28 cellular contexts compared by ENCODE assay signal in genomic region chr10:114928818-114929217, GRCh38.
"Had no signal": no experiment of that assay in that cellular context is flagged by ENCODE, and none has a peak within 500 bp of the region (broad histone marks: within the 10 kb centered on the region; RNA-seq: fewer than 3 reads in every experiment).

No MANE protein-coding gene starts in this region.

- H3K27ac ChIP-seq: colonic mucosa, epithelial cell of prostate, foreskin keratinocyte, gastroesophageal sphincter, heart left ventricle, hepatocyte, pancreas, right lobe of liver, thoracic aorta, tibial nerve, upper lobe of left lung had no signal

- H3K79me2 ChIP-seq: hepatocyte had no signal

- H2AFZ ChIP-seq: hepatocyte had no signal

- DNase-seq: colonic mucosa; effector CD8-positive, alpha-beta T cell; endodermal cell; foreskin keratinocyte; heart left ventricle; kidney; mesendoderm; midbrain; naive thymus-derived CD4-positive, alpha-beta T cell; nephron progenitor cell; nucleus accumbens; retina; right lobe of liver; small intestine; stimulated activated CD4-positive, alpha-beta T cell treated with anti-CD3 and anti-CD28 coated beads, Interleukin-15, amount 100 ng/mL, for 24 hours; stimulated activated CD4-positive, alpha-beta T cell treated with anti-CD3 and anti-CD28 coated beads, Interleukin-2, amount 100 ng/mL, for 48 hours; stimulated activated naive B cell treated with anti-CD40 and anti-IgM and Interleukin-4, amounts not matched to agents 10 μg/mL and 1 μg/mL and 100 μg/mL, for 72 hours; upper lobe of left lung had no signal

- H3K27ac Mint-ChIP-seq: dendritic cell treated with granulocyte-macrophage colony-stimulating factor and Interleukin-4, amounts not matched to agents 40 ng/mL and 50 ng/mL, for 4 days; endodermal cell; naive thymus-derived CD4-positive, alpha-beta T cell; nephron progenitor cell; stimulated activated naive B cell treated with anti-CD40 and anti-IgM and Interleukin-4, amounts not matched to agents 10 μg/mL and 1 μg/mL and 100 μg/mL, for 72 hours; stimulated activated naive CD8-positive, alpha-beta T cell treated with anti-CD3 and anti-CD28 coated beads, Interleukin-15, Interleukin-2, amounts not matched to agents 100 ng/mL and 50 ng/mL, for 24 hours had no signal

- H3K4me3 ChIP-seq: colonic mucosa, gastroesophageal sphincter, heart left ventricle, hepatocyte, pancreas, right lobe of liver, thoracic aorta, tibial nerve, upper lobe of left lung had no signal

- H3K27me3 ChIP-seq: colonic mucosa, foreskin keratinocyte, heart left ventricle, hepatocyte, pancreas, right lobe of liver, tibial nerve, upper lobe of left lung had no signal

- ATAC-seq: esophagus mucosa; foreskin keratinocyte; gastroesophageal sphincter; left lobe of liver; naive thymus-derived CD4-positive, alpha-beta T cell; right lobe of liver; stimulated activated naive B cell treated with anti-CD40 and anti-IgM and Interleukin-4, amounts not matched to agents 10 μg/mL and 1 μg/mL and 100 μg/mL, for 72 hours had no signal

- H3K4me1 ChIP-seq: colonic mucosa, gastroesophageal sphincter, pancreas, right lobe of liver, tibial nerve, upper lobe of left lung had no signal

- H3K4me3 Mint-ChIP-seq: dendritic cell treated with granulocyte-macrophage colony-stimulating factor and Interleukin-4, amounts not matched to agents 40 ng/mL and 50 ng/mL, for 4 days; endodermal cell; naive thymus-derived CD4-positive, alpha-beta T cell; nephron progenitor cell; stimulated activated naive B cell treated with anti-CD40 and anti-IgM and Interleukin-4, amounts not matched to agents 10 μg/mL and 1 μg/mL and 100 μg/mL, for 72 hours; stimulated activated naive CD8-positive, alpha-beta T cell treated with anti-CD3 and anti-CD28 coated beads, Interleukin-15, Interleukin-2, amounts not matched to agents 100 ng/mL and 50 ng/mL, for 24 hours had no signal

- H3K36me3 Mint-ChIP-seq: naive thymus-derived CD4-positive, alpha-beta T cell had no signal

- H3K4me2 ChIP-seq: hepatocyte had no signal

- H3K9me3 Mint-ChIP-seq: dendritic cell treated with granulocyte-macrophage colony-stimulating factor and Interleukin-4, amounts not matched to agents 40 ng/mL and 50 ng/mL, for 4 days had no signal

- H3K36me3 ChIP-seq: colonic mucosa, gastroesophageal sphincter, heart left ventricle, pancreas, right lobe of liver, thoracic aorta, tibial nerve, upper lobe of left lung had no signal

- H3K4me1 Mint-ChIP-seq: endodermal cell had no signal

- H3K9me3 ChIP-seq: colonic mucosa, gastroesophageal sphincter, heart left ventricle, pancreas, right lobe of liver, thoracic aorta, tibial nerve, upper lobe of left lung had no signal
